Comparison of ENCODE assay signal across 23 cellular contexts in the genomic region with DNA sequence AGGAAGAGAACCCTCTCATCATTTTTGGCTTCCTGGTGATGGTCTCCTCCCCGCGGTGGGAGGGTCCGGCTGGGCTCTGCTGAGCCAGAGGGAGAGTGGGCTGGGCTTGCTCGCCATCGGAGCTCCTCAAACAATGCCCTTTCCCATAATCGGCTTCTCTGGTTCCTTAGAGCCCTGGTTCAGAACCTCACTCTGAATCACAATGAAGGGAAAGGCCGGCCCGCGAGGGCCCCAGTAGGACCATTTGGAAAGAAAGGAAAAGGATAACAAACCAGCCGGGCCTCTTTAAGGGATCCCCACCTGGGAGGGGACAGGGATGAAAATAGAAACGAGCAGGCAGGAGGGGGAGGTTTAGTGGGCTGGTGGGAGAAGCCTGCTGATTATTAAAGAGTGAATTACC. TPM values are rescaled to one million over a fixed set of nuclear protein-coding genes. Genes with fewer than 3 reads are reported as not detected.
DNase-seq lines count a peak whose midpoint lies in the region; ATAC-seq and TF ChIP-seq lines count a peak whose summit lies in the region.
"Had no signal": no experiment of that assay in that cellular context is flagged by ENCODE, and none has a peak within 500 bp of the region (broad histone marks: within the 10 kb centered on the region; RNA-seq: fewer than 3 reads in every experiment).

No MANE protein-coding gene starts in this region.

- H2BK120ac ChIP-seq in mesendoderm (ENCODE audit: low read depth, low read length), result no peak overlapping the region

- H3K4ac ChIP-seq in mesendoderm (ENCODE audit: low read depth, low read length), result no peak overlapping the region

- H3K79me1 ChIP-seq in mesendoderm (ENCODE audit: low read length), result no peaks in the 10 kb centered on the region

- H3K79me2 ChIP-seq in mesendoderm (ENCODE audit: control insufficient read depth, insufficient read depth, low read length), result no peaks in the 10 kb centered on the region

- H3K4me3 Mint-ChIP-seq in activated CD8-positive, alpha-beta memory T cell treated with anti-CD3 and anti-CD28 coated beads, Interleukin-2, amount 10 ng/mL, durations not matched to agents 7 days and 5 days, result no peak overlapping the region
- peak overlapping the region; percentile 37 for H3K4me3 Mint-ChIP-seq in endodermal cell
- peak overlapping the region; percentile 61 for H3K4me3 Mint-ChIP-seq in type B pancreatic cell
- H3K4me3 Mint-ChIP-seq: activated CD4-positive, alpha-beta T cell treated with anti-CD3 and anti-CD28 coated beads, Interleukin-2, amount 10 ng/mL, durations not matched to agents 24 days and 14 days; naive thymus-derived CD4-positive, alpha-beta T cell had no signal

- H2BK15ac ChIP-seq in mesendoderm (replicated peaks; ENCODE audit: low read depth), result no peak overlapping the region

- H3K27ac ChIP-seq in endodermal cell (ENCODE audit: low read depth, low read length) (peak overlapping the region; percentile 57), mesendoderm (ENCODE audit: low read depth, low read length) (no peak overlapping the region)
- H3K27ac ChIP-seq: ascending aorta, lower lobe of right lung had no signal

- peak overlapping the region; percentile 12 for H3K56ac ChIP-seq in mesendoderm (ENCODE audit: low read length)

- H3K27ac Mint-ChIP-seq in activated CD8-positive, alpha-beta memory T cell treated with anti-CD3 and anti-CD28 coated beads, Interleukin-2, amount 10 ng/mL, durations not matched to agents 7 days and 5 days, result no peak overlapping the region
- H3K27ac Mint-ChIP-seq in endodermal cell (no peak overlapping the region), type B pancreatic cell (peak overlapping the region; percentile 15)
- H3K27ac Mint-ChIP-seq: activated CD4-positive, alpha-beta T cell treated with anti-CD3 and anti-CD28 coated beads, Interleukin-2, amount 10 ng/mL, durations not matched to agents 24 days and 14 days; naive thymus-derived CD4-positive, alpha-beta T cell had no signal

- H3K4me1 ChIP-seq in endodermal cell (ENCODE audit: control insufficient read depth, insufficient read depth, low read length) (no peaks in the 10 kb centered on the region), mesendoderm (ENCODE audit: control insufficient read depth, low read depth, low read length) (peaks cover 2% of the 10 kb centered on the region)
- H3K4me1 ChIP-seq: ascending aorta, lower lobe of right lung had no signal

- no peak overlapping the region for H2BK5ac ChIP-seq in mesendoderm (ENCODE audit: low read length)

- H3K27me3 ChIP-seq in endodermal cell (ENCODE audit: control insufficient read depth, insufficient read depth, low read length, poor library complexity, severe bottlenecking) (peaks cover 26% of the 10 kb centered on the region), mesendoderm (ENCODE audit: insufficient read depth, low read length, poor library complexity) (no peaks in the 10 kb centered on the region)
- H3K27me3 ChIP-seq: ascending aorta had no signal

- no peak overlapping the region for H4K5ac ChIP-seq in mesendoderm (ENCODE audit: low read length)

- no peaks in the 10 kb centered on the region for H3K9me3 ChIP-seq in endodermal cell (ENCODE audit: control insufficient read depth, low read length)
- H3K9me3 ChIP-seq: ascending aorta, lower lobe of right lung had no signal

- H3K4me1 Mint-ChIP-seq in activated CD8-positive, alpha-beta memory T cell treated with anti-CD3 and anti-CD28 coated beads, Interleukin-2, amount 10 ng/mL, durations not matched to agents 7 days and 5 days, result no peaks in the 10 kb centered on the region
- H3K4me1 Mint-ChIP-seq in endodermal cell (peaks cover 13% of the 10 kb centered on the region), type B pancreatic cell (ENCODE audit: unreplicated experiment) (peaks cover 15% of the 10 kb centered on the region)
- H3K4me1 Mint-ChIP-seq: activated CD4-positive, alpha-beta T cell treated with anti-CD3 and anti-CD28 coated beads, Interleukin-2, amount 10 ng/mL, durations not matched to agents 24 days and 14 days; naive thymus-derived CD4-positive, alpha-beta T cell had no signal

- no peak for ATAC-seq in activated CD8-positive, alpha-beta memory T cell treated with anti-CD3 and anti-CD28 coated beads, Interleukin-2, amount 10 ng/mL, durations not matched to agents 7 days and 5 days
- ATAC-seq in activated CD4-positive, CD25-positive, alpha-beta regulatory T cell treated with anti-CD3 and anti-CD28 coated beads, Interleukin-2, amount 50 U/mL, for 24 hours, result no peak
- ATAC-seq: lower lobe of right lung; naive thymus-derived CD4-positive, alpha-beta T cell; stimulated activated naive CD8-positive, alpha-beta T cell treated with anti-CD3 and anti-CD28 coated beads, Interleukin-15, Interleukin-2, amounts not matched to agents 100 U/mL and 50 U/mL, for 24 hours had no signal

- no peaks in the 10 kb centered on the region for H3K36me3 ChIP-seq in endodermal cell (ENCODE audit: control insufficient read depth, insufficient read depth, low read length)
- no peaks in the 10 kb centered on the region for H3K36me3 ChIP-seq in mesendoderm (ENCODE audit: control insufficient read depth, insufficient read depth, low read length)
- H3K36me3 ChIP-seq: ascending aorta, lower lobe of right lung had no signal

- 3 to 6% methylated on average over 8 to 11 of the region's 11 CpGs for WGBS in endodermal cell (ENCODE audit: insufficient coverage in 1 of 2, insufficient read length in 1 of 2), 2 experiments
- WGBS in mesendoderm (ENCODE audit: extremely low coverage, insufficient coverage, low lambda C conversion rate), result no CpG with 5 or more reads among the region's 11 CpGs

- H3K9me3 Mint-ChIP-seq in activated CD8-positive, alpha-beta memory T cell treated with anti-CD3 and anti-CD28 coated beads, Interleukin-2, amount 10 ng/mL, durations not matched to agents 7 days and 5 days (ENCODE audit: low read depth), result no peaks in the 10 kb centered on the region
- H3K9me3 Mint-ChIP-seq in endodermal cell (no peaks in the 10 kb centered on the region), type B pancreatic cell (no peaks in the 10 kb centered on the region)
- H3K9me3 Mint-ChIP-seq: activated CD4-positive, alpha-beta T cell treated with anti-CD3 and anti-CD28 coated beads, Interleukin-2, amount 10 ng/mL, durations not matched to agents 24 days and 14 days had no signal

- H3K9ac ChIP-seq in endodermal cell (ENCODE audit: extremely low read depth, low read length, poor library complexity, severe bottlenecking), result no peak overlapping the region
- H3K9ac ChIP-seq in mesendoderm (ENCODE audit: low read length), result peak overlapping the region; percentile 19

- H3K36me3 Mint-ChIP-seq in activated CD8-positive, alpha-beta memory T cell treated with anti-CD3 and anti-CD28 coated beads, Interleukin-2, amount 10 ng/mL, durations not matched to agents 7 days and 5 days, result no peaks in the 10 kb centered on the region
- H3K36me3 Mint-ChIP-seq in endodermal cell (ENCODE audit: low read depth) (peaks cover 10% of the 10 kb centered on the region), type B pancreatic cell (no peaks in the 10 kb centered on the region)
- H3K36me3 Mint-ChIP-seq: naive thymus-derived CD4-positive, alpha-beta T cell had no signal

- H3K27me3 Mint-ChIP-seq in activated CD8-positive, alpha-beta memory T cell treated with anti-CD3 and anti-CD28 coated beads, Interleukin-2, amount 10 ng/mL, durations not matched to agents 7 days and 5 days, result peaks cover 35% of the 10 kb centered on the region
- H3K27me3 Mint-ChIP-seq in endodermal cell (ENCODE audit: insufficient read depth) (peaks cover 69% of the 10 kb centered on the region), type B pancreatic cell (peaks cover 44% of the 10 kb centered on the region)

- no peak overlapping the region for H3K23ac ChIP-seq in mesendoderm (ENCODE audit: low read length)

- DNase-seq in activated CD8-positive, alpha-beta memory T cell treated with anti-CD3 and anti-CD28 coated beads for 24 hours, result peak; percentile 15
- DNase-seq in activated CD8-positive, alpha-beta memory T cell treated with anti-CD3 and anti-CD28 coated beads, Interleukin-2, amount 10 ng/mL, durations not matched to agents 7 days and 5 days, result no peak
- DNase-seq in endodermal cell, result peak; percentile 90
- peak; percentile 73 for DNase-seq in mesendoderm
- peak; percentile 65 for DNase-seq in type B pancreatic cell (ENCODE audit: extremely low spot score, unreplicated experiment)
- DNase-seq in stimulated activated naive CD4-positive, alpha-beta T cell treated with Interleukin-2 at 50 U/mL for 16 hours (lab: John Stamatoyannopoulos, UW), result no peak
- no peak for DNase-seq in stimulated activated CD4-positive, alpha-beta T cell treated with anti-CD3 and anti-CD28 coated beads, Interleukin-15, amount 100 ng/mL, for 24 hours
- DNase-seq: activated CD4-positive, alpha-beta T cell treated with anti-CD3 and anti-CD28 coated beads, Interleukin-2, amount 10 ng/mL, durations not matched to agents 24 days and 14 days; activated naive CD4-positive, alpha-beta T cell treated with Interleukin-2 at 50 U/mL for 16 hours; C1 segment of cervical spinal cord; DMS 273 treated with DMSO at 0.1 percent for 48 hours; foreskin melanocyte; lower lobe of right lung; naive thymus-derived CD4-positive, alpha-beta T cell; NCI-H187; NCI-H446; stimulated activated naive CD8-positive, alpha-beta T cell treated with anti-CD3 and anti-CD28 coated beads, Interleukin-15, Interleukin-2, amounts not matched to agents 100 U/mL and 50 U/mL, for 24 hours; SW 1271; trophoblast cell had no signal

- CTCF ChIA-PET in activated CD8-positive, alpha-beta memory T cell treated with anti-CD3 and anti-CD28 coated beads, Interleukin-2, amount 10 ng/mL, durations not matched to agents 7 days and 5 days (lab: Charles Lee), result no interaction called here

- no peak overlapping the region for H3K18ac ChIP-seq in mesendoderm (ENCODE audit: low read length)

- no peak for TF ChIP-seq CTCF in endodermal cell (conservative IDR thresholded peaks at IDR 0.05)
- no peak for TF ChIP-seq CTCF in type B pancreatic cell (conservative IDR thresholded peaks at IDR 0.05)

- peak overlapping the region; percentile 4 for H3K4me2 ChIP-seq in mesendoderm (ENCODE audit: low read length)

- H3K4me3 ChIP-seq in endodermal cell (ENCODE audit: low read length), result peak overlapping the region; percentile 56
- no peak overlapping the region for H3K4me3 ChIP-seq in mesendoderm (ENCODE audit: low read length)
- H3K4me3 ChIP-seq: ascending aorta, lower lobe of right lung had no signal

- H2AK5ac ChIP-seq in mesendoderm (ENCODE audit: low read length), result no peak overlapping the region

- H4K8ac ChIP-seq in mesendoderm (ENCODE audit: low read depth, low read length), result no peak overlapping the region

RNA-seq across cellular contexts. Expression of a gene that starts 9.8 kb away (rescaled TPM):
- not detected for total RNA-seq in activated CD8-positive, alpha-beta memory T cell treated with anti-CD3 and anti-CD28 coated beads, Interleukin-2, amount 10 ng/mL, durations not matched to agents 7 days and 5 days
- total RNA-seq in endodermal cell (under 1 TPM; 0.15 to 0.20 TPM), type B pancreatic cell (ENCODE audit: low replicate concordance) (12.8 and 17.0 TPM in 2 replicates)
- polyA plus RNA-seq in endodermal cell (2013, experiment 1 of 2), result 0.75 TPM
- 0.62 TPM for polyA plus RNA-seq in endodermal cell (2013, experiment 2 of 2)
- 0.21 TPM for polyA plus RNA-seq in mesendoderm (2013, experiment 1 of 2)
- polyA plus RNA-seq in mesendoderm (2013, experiment 2 of 2), result 0.20 TPM
- total RNA-seq: A673; activated CD4-positive, alpha-beta T cell treated with anti-CD3 and anti-CD28 coated beads, Interleukin-2, amount 10 ng/mL, durations not matched to agents 24 days and 14 days; ascending aorta; lower lobe of right lung; M059J; naive thymus-derived CD4-positive, alpha-beta T cell had no signal
- polyA plus RNA-seq: naive thymus-derived CD4-positive, alpha-beta T cell had no signal

Comparison
In these comparisons a context has a peak if more than half of its experiments do, and no peak if none do; other contexts are left out.
1. DNase-seq: peak in activated CD8-positive, alpha-beta memory T cell treated with anti-CD3 and anti-CD28 coated beads for 24 hours (single experiment), endodermal cell (single experiment), mesendoderm (single experiment) and type B pancreatic cell (single experiment); none in activated CD8-positive, alpha-beta memory T cell treated with anti-CD3 and anti-CD28 coated beads, Interleukin-2, amount 10 ng/mL, durations not matched to agents 7 days and 5 days (single experiment), stimulated activated naive CD4-positive, alpha-beta T cell treated with Interleukin-2 at 50 U/mL for 16 hours (single experiment) and stimulated activated CD4-positive, alpha-beta T cell treated with anti-CD3 and anti-CD28 coated beads, Interleukin-15, amount 100 ng/mL, for 24 hours (single experiment).
2. RNA of a gene that starts 9.8 kb away (total RNA-seq): 12.8 to 17.0 TPM in type B pancreatic cell; 0.15 to 0.20 TPM in endodermal cell and not detected in activated CD8-positive, alpha-beta memory T cell treated with anti-CD3 and anti-CD28 coated beads, Interleukin-2, amount 10 ng/mL, durations not matched to agents 7 days and 5 days; every median in the first group is over 10 times any median in the second.